ENCODE assay signal across 27 cellular contexts in genomic region chr12:107509421-107509820, GRCh38.
"Had no signal": no experiment of that assay in that cellular context is flagged by ENCODE, and none has a peak within 500 bp of the region (broad histone marks: within the 10 kb centered on the region; RNA-seq: fewer than 3 reads in every experiment).

No MANE protein-coding gene starts in this region.

- H3K27ac ChIP-seq: neural progenitor cell, ovary, parathyroid adenoma, psoas muscle, right lobe of liver, sigmoid colon, stomach, thoracic aorta, tibial nerve, upper lobe of left lung, vagina had no signal

- H3K9me3 ChIP-seq: ovary, right lobe of liver, sigmoid colon, stomach, thoracic aorta, thyroid gland, tibial nerve, upper lobe of left lung, vagina had no signal

- H3K4me2 ChIP-seq: neural progenitor cell had no signal

- H3K36me3 Mint-ChIP-seq: neural progenitor cell; stimulated activated effector memory CD8-positive, alpha-beta T cell treated with anti-CD3 and anti-CD28 coated beads, Interleukin-12 subunit alpha, Interleukin-12 subunit beta, amount 100 ng/mL, for 72 hours; stimulated activated naive B cell treated with anti-CD40 and anti-IgM and Interleukin-4, amounts not matched to agents 10 μg/mL and 1 μg/mL and 100 μg/mL, for 72 hours had no signal

- H2AFZ ChIP-seq: neural progenitor cell, parathyroid adenoma had no signal

- H3K9me3 Mint-ChIP-seq: nephron; neural progenitor cell; stimulated activated effector memory CD8-positive, alpha-beta T cell treated with anti-CD3 and anti-CD28 coated beads, Interleukin-12 subunit alpha, Interleukin-12 subunit beta, amount 100 ng/mL, for 72 hours; stimulated activated naive B cell treated with anti-CD40 and anti-IgM and Interleukin-4, amounts not matched to agents 10 μg/mL and 1 μg/mL and 100 μg/mL, for 72 hours had no signal

- H3K36me3 ChIP-seq: neural progenitor cell, ovary, right lobe of liver, sigmoid colon, stomach, thoracic aorta, thyroid gland, tibial nerve, upper lobe of left lung, vagina had no signal

- ATAC-seq: psoas muscle; right cardiac atrium; right lobe of liver; stimulated activated effector memory CD8-positive, alpha-beta T cell treated with anti-CD3 and anti-CD28 coated beads, Interleukin-12 subunit alpha, Interleukin-12 subunit beta, amount 100 ng/mL, for 72 hours; stimulated activated naive B cell treated with anti-CD40 and anti-IgM and Interleukin-4, amounts not matched to agents 10 μg/mL and 1 μg/mL and 100 μg/mL, for 72 hours had no signal

- H3K4me1 ChIP-seq: psoas muscle, upper lobe of left lung, vagina had no signal

- H3K9ac ChIP-seq: neural progenitor cell, parathyroid adenoma had no signal

- DNase-seq: occipital lobe; ovary; posterior cingulate gyrus; psoas muscle; right cardiac atrium; right lobe of liver; sigmoid colon; small intestine; stimulated activated CD4-positive, alpha-beta T cell treated with anti-CD3 and anti-CD28 coated beads, Interleukin-15, amount 100 ng/mL, for 24 hours; stimulated activated CD4-positive, alpha-beta T cell treated with anti-CD3 and anti-CD28 coated beads, Interleukin-2, amount 100 ng/mL, for 24 hours; stimulated activated CD4-positive, alpha-beta T cell treated with anti-CD3 and anti-CD28 coated beads, Interleukin-2, amount 100 ng/mL, for 48 hours; stimulated activated CD4-positive, alpha-beta T cell treated with anti-CD3 and anti-CD28 coated beads, Interleukin-4, amount 100 ng/mL, for 24 hours; stimulated activated naive B cell treated with anti-CD40 and anti-IgM and Interleukin-4, amounts not matched to agents 10 μg/mL and 1 μg/mL and 100 μg/mL, for 72 hours; stimulated activated naive CD4-positive, alpha-beta T cell treated with Interleukin-2 at 50 U/mL for 16 hours; stomach; thyroid gland; trophoblast cell; upper lobe of left lung had no signal

- H3K27me3 ChIP-seq: neural progenitor cell, ovary, right lobe of liver, sigmoid colon, thyroid gland, tibial nerve, upper lobe of left lung, vagina had no signal

- H3K27ac Mint-ChIP-seq: nephron; neural progenitor cell; progenitor cell of endocrine pancreas; stimulated activated effector memory CD8-positive, alpha-beta T cell treated with anti-CD3 and anti-CD28 coated beads, Interleukin-12 subunit alpha, Interleukin-12 subunit beta, amount 100 ng/mL, for 72 hours; stimulated activated naive B cell treated with anti-CD40 and anti-IgM and Interleukin-4, amounts not matched to agents 10 μg/mL and 1 μg/mL and 100 μg/mL, for 72 hours; stimulated activated naive CD8-positive, alpha-beta T cell treated with anti-CD3 and anti-CD28 coated beads, Interleukin-15, Interleukin-2, amounts not matched to agents 100 ng/mL and 50 ng/mL, for 24 hours had no signal

- H3K4me3 Mint-ChIP-seq: nephron; neural progenitor cell; stimulated activated effector memory CD8-positive, alpha-beta T cell treated with anti-CD3 and anti-CD28 coated beads, Interleukin-12 subunit alpha, Interleukin-12 subunit beta, amount 100 ng/mL, for 72 hours; stimulated activated naive B cell treated with anti-CD40 and anti-IgM and Interleukin-4, amounts not matched to agents 10 μg/mL and 1 μg/mL and 100 μg/mL, for 72 hours; stimulated activated naive CD8-positive, alpha-beta T cell treated with anti-CD3 and anti-CD28 coated beads, Interleukin-15, Interleukin-2, amounts not matched to agents 100 ng/mL and 50 ng/mL, for 24 hours had no signal

- H3K27me3 Mint-ChIP-seq: stimulated activated naive CD8-positive, alpha-beta T cell treated with anti-CD3 and anti-CD28 coated beads, Interleukin-15, Interleukin-2, amounts not matched to agents 100 ng/mL and 50 ng/mL, for 24 hours had no signal

- H3K4me3 ChIP-seq: neural progenitor cell, ovary, psoas muscle, right lobe of liver, sigmoid colon, stomach, thoracic aorta, thyroid gland, tibial nerve, upper lobe of left lung, vagina had no signal
